ENCODE assay signal across 8 cellular contexts in the genomic region with DNA sequence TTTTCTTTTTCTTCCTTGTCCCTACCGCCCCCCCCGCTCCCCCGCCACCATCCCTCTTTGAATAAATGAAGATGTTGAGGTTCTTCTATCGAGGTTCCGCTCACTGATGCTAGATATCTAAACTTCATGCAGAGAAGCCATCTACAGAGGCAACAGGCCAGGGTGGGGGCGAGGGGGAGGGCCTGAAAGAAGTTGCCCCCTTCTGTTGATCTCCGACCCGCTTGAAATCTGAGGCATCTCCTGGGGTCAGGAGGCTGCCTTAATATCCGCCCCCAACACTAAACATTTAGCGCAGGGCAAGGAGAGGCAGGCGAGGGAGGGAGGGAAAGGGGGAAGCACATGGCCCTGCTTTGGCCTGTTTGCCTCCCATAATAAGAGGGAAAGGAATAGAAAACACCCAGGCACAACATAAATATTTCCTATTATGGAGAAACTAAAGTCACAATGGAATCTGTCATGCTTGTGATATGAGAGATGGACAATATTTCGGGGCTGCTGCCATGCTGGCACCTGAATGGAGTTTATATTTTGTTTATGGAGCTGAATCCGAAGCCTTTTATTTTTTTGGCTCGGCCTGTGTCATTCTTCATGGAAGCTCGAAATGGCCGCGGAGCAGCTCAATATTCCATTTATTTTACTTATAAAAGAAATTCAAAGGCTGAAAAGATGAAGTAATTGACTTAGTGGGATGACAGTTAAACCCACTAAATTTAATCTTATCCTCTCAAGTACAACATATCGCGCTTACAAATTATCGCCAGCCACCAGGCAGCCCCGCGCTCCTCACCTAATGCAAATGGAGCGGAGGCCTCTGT.
DNase-seq lines count a peak whose midpoint lies in the region; ATAC-seq and TF ChIP-seq lines count a peak whose summit lies in the region.

No MANE protein-coding gene starts in this region.

- H3K9me3 Mint-ChIP-seq in activated CD4-positive, alpha-beta memory T cell treated with anti-CD3 and anti-CD28 coated beads for 36 hours: no peaks in the 10 kb centered on the region
- peaks cover 4% of the 10 kb centered on the region for H3K9me3 Mint-ChIP-seq in glutamatergic neuron (ENCODE audit: unreplicated experiment)

- no peaks in the 10 kb centered on the region for H3K36me3 ChIP-seq in skeletal muscle satellite cell (ENCODE audit: insufficient read depth, low read length)

- TF ChIP-seq CTCF in glutamatergic neuron (IDR thresholded peaks at IDR 0.05; ENCODE audit: partially characterized antibody, unreplicated experiment): no peak

- peak overlapping the region; percentile 79 for H3K4me3 Mint-ChIP-seq in activated CD4-positive, alpha-beta memory T cell treated with anti-CD3 and anti-CD28 coated beads for 36 hours
- H3K4me3 Mint-ChIP-seq in glutamatergic neuron (ENCODE audit: unreplicated experiment): peak overlapping the region; percentile 76

- peak overlapping the region; percentile 89 for H3K4me2 ChIP-seq in skeletal muscle satellite cell (ENCODE audit: low read length)

- peak overlapping the region; percentile 78 for H3K4me3 ChIP-seq in skeletal muscle satellite cell (ENCODE audit: low read length)

- no peak for DNase-seq in activated CD4-positive, alpha-beta memory T cell treated with anti-CD3 and anti-CD28 coated beads for 36 hours
- DNase-seq in glutamatergic neuron (no peak), left colon (no peak), AG08396 (ENCODE audit: low spot score) (no peak)

- peak overlapping the region; percentile 91 for H3K9ac ChIP-seq in skeletal muscle satellite cell (ENCODE audit: low read depth, low read length)

- CTCF ChIA-PET in activated CD4-positive, alpha-beta memory T cell treated with anti-CD3 and anti-CD28 coated beads for 36 hours (lab: Charles Lee): no interaction called here

- peaks cover 2% of the 10 kb centered on the region for H3K27me3 Mint-ChIP-seq in activated CD4-positive, alpha-beta memory T cell treated with anti-CD3 and anti-CD28 coated beads for 36 hours
- peaks cover 3% of the 10 kb centered on the region for H3K27me3 Mint-ChIP-seq in glutamatergic neuron (ENCODE audit: unreplicated experiment)

- H3K36me3 Mint-ChIP-seq in activated CD4-positive, alpha-beta memory T cell treated with anti-CD3 and anti-CD28 coated beads for 36 hours: no peaks in the 10 kb centered on the region
- H3K36me3 Mint-ChIP-seq in glutamatergic neuron (ENCODE audit: unreplicated experiment): no peaks in the 10 kb centered on the region

- no peaks in the 10 kb centered on the region for H3K27me3 ChIP-seq in skeletal muscle satellite cell (ENCODE audit: control insufficient read depth, insufficient read depth, low read length)

- H3K27ac Mint-ChIP-seq in activated CD4-positive, alpha-beta memory T cell treated with anti-CD3 and anti-CD28 coated beads for 36 hours: peak overlapping the region; percentile 88
- H3K27ac Mint-ChIP-seq in glutamatergic neuron (ENCODE audit: unreplicated experiment): no peak overlapping the region

- ATAC-seq in GM18873 (IDR thresholded peaks at IDR 0.05; ENCODE audit: low FRiP score, unreplicated experiment) (peak; percentile 15), left colon (no peak), HG03432 (IDR thresholded peaks at IDR 0.05; ENCODE audit: unreplicated experiment) (no peak), GM21528 (IDR thresholded peaks at IDR 0.05; ENCODE audit: low FRiP score, unreplicated experiment) (no peak)

- intact Hi-C loops in activated CD4-positive, alpha-beta memory T cell treated with anti-CD3 and anti-CD28 coated beads for 36 hours (cut with micrococcal nuclease): loop anchor here (1.0 to 10.0 kb wide), 6 partner anchors 87 to 495 kb away; a partner anchor contains a TSS
- intact Hi-C loops in left colon (cut with DNase I, micrococcal nuclease): no loop called here

- peaks cover 13% of the 10 kb centered on the region for H3K4me1 ChIP-seq in skeletal muscle satellite cell (ENCODE audit: control insufficient read depth, insufficient read depth, low read length)

- POLR2A ChIA-PET in activated CD4-positive, alpha-beta memory T cell treated with anti-CD3 and anti-CD28 coated beads for 36 hours (lab: Charles Lee): interaction anchor here (0.6 to 1.4 kb wide), 2 partner anchors 90 to 123 kb away, joined by 3 read pairs; no protein-coding TSS in a partner anchor

- H3K4me1 Mint-ChIP-seq in activated CD4-positive, alpha-beta memory T cell treated with anti-CD3 and anti-CD28 coated beads for 36 hours (ENCODE audit: low read depth): peaks cover 8% of the 10 kb centered on the region
- H3K4me1 Mint-ChIP-seq in glutamatergic neuron (ENCODE audit: low read depth, unreplicated experiment): peaks cover 12% of the 10 kb centered on the region

- no peaks in the 10 kb centered on the region for H3K9me3 ChIP-seq in skeletal muscle satellite cell (replicated peaks; ENCODE audit: low read length)
